Comparison of ENCODE assay signal across 20 cellular contexts in the genomic region with DNA sequence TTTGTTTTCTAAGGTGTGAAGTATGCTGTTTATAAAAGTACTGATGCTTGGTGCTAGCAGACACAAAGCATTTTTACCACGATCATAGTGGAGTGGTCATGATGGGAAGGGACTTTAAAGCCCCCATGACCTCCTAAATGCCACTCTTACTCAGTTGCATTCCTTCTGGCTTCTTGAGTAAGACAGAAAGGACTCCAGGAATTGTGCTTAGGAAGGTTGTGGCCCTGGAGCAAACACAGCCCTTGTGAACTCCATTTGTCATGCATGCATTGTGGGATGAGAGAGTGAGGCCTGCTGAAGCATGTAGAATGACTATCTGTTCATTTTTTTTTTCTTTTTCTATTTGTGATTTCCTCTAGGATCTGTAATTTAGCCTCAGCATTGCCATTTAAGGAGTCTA. TPM values are rescaled to one million over a fixed set of nuclear protein-coding genes. Genes with fewer than 3 reads are reported as not detected.
DNase-seq lines count a peak whose midpoint lies in the region; ATAC-seq, FAIRE-seq and TF ChIP-seq lines count a peak whose summit lies in the region.
"Had no signal": no experiment of that assay in that cellular context is flagged by ENCODE, and none has a peak within 500 bp of the region (broad histone marks: within the 10 kb centered on the region; RNA-seq: fewer than 3 reads in every experiment).

No MANE protein-coding gene starts in this region.

- H4K8ac ChIP-seq in H1 (ENCODE audit: extremely low read depth, insufficient read depth, low read length) (no peak overlapping the region), H9 (replicated peaks; ENCODE audit: insufficient read length, low read depth, low read length) (no peak overlapping the region)

- H3K4me3 ChIP-seq in HUES64 (ENCODE audit: low read length) (no peak overlapping the region), H1 (ENCODE audit: extremely low read depth in 1 of 4, insufficient read depth in 2 of 4, low read depth in 3 of 4, low read length in 4 of 4) (no peak overlapping the region)
- H3K4me3 ChIP-seq: ascending aorta, thyroid gland had no signal

- H3K4me1 Mint-ChIP-seq in H9, result peaks cover 0 to 6% of the 10 kb centered on the region in 2 experiments; a peak in 2 of 4 replicates

- no peaks in the 10 kb centered on the region for H3K9me3 Mint-ChIP-seq in H9

- FAIRE-seq in H1 (lab: Jason Lieb, UNC), result no peak

- H4K5ac ChIP-seq in H1 (ENCODE audit: insufficient read length, low read depth, low read length), result no peak overlapping the region
- H4K5ac ChIP-seq in H9 (ENCODE audit: insufficient read length, low read depth, low read length), result no peak overlapping the region

- no peak for TF ChIP-seq EP300 in H1 (IDR thresholded peaks at IDR 0.05; ENCODE audit: borderline replicate concordance in 1 of 2, low read depth in 2 of 2, low read length in 2 of 2)

- no peak for TF ChIP-seq CTCF in H1 (IDR thresholded peaks at IDR 0.05; ENCODE audit: control extremely low read depth in 1 of 3, insufficient read depth in 1 of 3, low read depth in 1 of 3, low read length in 3 of 3)
- TF ChIP-seq CTCF in H9 (conservative IDR thresholded peaks at IDR 0.05), result no peak

- H3K79me2 ChIP-seq in H1 (ENCODE audit: control insufficient read depth in 1 of 2, insufficient read depth in 2 of 2, low read length in 2 of 2), result no peaks in the 10 kb centered on the region
- no peaks in the 10 kb centered on the region for H3K79me2 ChIP-seq in H9 (ENCODE audit: insufficient read depth, low read length)

- DNase-seq in AG08396 (ENCODE audit: low spot score), result peak; percentile 31
- no peak for DNase-seq in H1 (ENCODE audit: low read depth in 1 of 2, low spot score in 2 of 2)
- DNase-seq in kidney glomerular epithelial cell (lab: John Stamatoyannopoulos, UW), result peak; percentile 84
- no peak for DNase-seq in NCI-H1092 treated with DMSO at 0.1 percent for 48 hours (lab: John Stamatoyannopoulos, UW)
- DNase-seq in H9, result no peak
- DNase-seq: activated CD4-positive, alpha-beta T cell treated with anti-CD3 and anti-CD28 coated beads for 36 hours; activated gamma-delta T cell; Calu3; NCI-H146; SHP77 treated with DMSO at 0.1 percent for 48 hours; stimulated activated CD4-positive, alpha-beta T cell treated with anti-CD3 and anti-CD28 coated beads, Interleukin-4, amount 100 ng/mL, for 24 hours; T-helper 9 cell; thyroid gland had no signal

- H2AFZ ChIP-seq in H1 (ENCODE audit: low read length), result peak overlapping the region; percentile 64; the same call in 1 of the 2 replicates
- no peak overlapping the region for H2AFZ ChIP-seq in H9 (ENCODE audit: low read length)

- no peak overlapping the region for H3K4me3 Mint-ChIP-seq in H9
- H3K4me3 Mint-ChIP-seq: activated CD4-positive, alpha-beta T cell treated with anti-CD3 and anti-CD28 coated beads for 36 hours had no signal

- ATAC-seq in GM19324 (IDR thresholded peaks at IDR 0.05; ENCODE audit: low FRiP score, unreplicated experiment) (no peak), GM18502 (IDR thresholded peaks at IDR 0.05; ENCODE audit: poor library complexity, unreplicated experiment) (no peak)
- ATAC-seq: activated CD4-positive, alpha-beta T cell treated with anti-CD3 and anti-CD28 coated beads for 36 hours; sciatic nerve had no signal

- no peak overlapping the region for H3K56ac ChIP-seq in H1 (replicated peaks; ENCODE audit: insufficient read length, low read depth, low read length)
- no peak overlapping the region for H3K56ac ChIP-seq in H9 (ENCODE audit: insufficient read length, low read depth, low read length)

- no peaks in the 10 kb centered on the region for H3K23me2 ChIP-seq in H1 (ENCODE audit: low read depth, low read length)
- no peaks in the 10 kb centered on the region for H3K23me2 ChIP-seq in H9 (ENCODE audit: insufficient read length, low read depth, low read length, poor library complexity, severe bottlenecking)

- H3K27ac ChIP-seq in HUES64 (ENCODE audit: low read depth, low read length) (peak overlapping the region; percentile 37; the same call in 1 of the 2 replicates), H1 (ENCODE audit: low read depth, low read length) (no peak overlapping the region), H9 (ENCODE audit: insufficient read length, low read depth, low read length) (no peak overlapping the region)
- H3K27ac ChIP-seq: ascending aorta, HL-60, KMS-11, thyroid gland had no signal

- H3K27me3 Mint-ChIP-seq in H9 (ENCODE audit: low read depth), result no peaks in the 10 kb centered on the region
- H3K27me3 Mint-ChIP-seq: activated CD4-positive, alpha-beta T cell treated with anti-CD3 and anti-CD28 coated beads for 36 hours had no signal

- H3K9me3 ChIP-seq in HUES64 (ENCODE audit: insufficient read depth, low read depth, low read length) (no peaks in the 10 kb centered on the region), H1 (ENCODE audit: insufficient read depth in 2 of 2, low read depth in 1 of 2, low read length in 1 of 2) (no peaks in the 10 kb centered on the region), H9 (ENCODE audit: control insufficient read depth, low read depth, low read length) (no peaks in the 10 kb centered on the region)
- H3K9me3 ChIP-seq: ascending aorta, thyroid gland had no signal

- no peak overlapping the region for H2AK5ac ChIP-seq in H1 (ENCODE audit: low read depth, low read length)
- no peak overlapping the region for H2AK5ac ChIP-seq in H9 (ENCODE audit: insufficient read length, low read length)

- WGBS in HUES64, result 71% methylated on average over 1 of the region's 1 CpG
- 100% methylated on average over 1 of the region's 1 CpG; no CpG with 5 or more reads in 1 of the 2 experiments for WGBS in H1 (ENCODE audit: extremely low coverage in 1 of 2, insufficient coverage in 1 of 2, insufficient read length in 1 of 2, insufficient replicate concordance in 2 of 2, low coverage in 1 of 2, low lambda C conversion rate in 2 of 2, missing lambda C conversion rate in 1 of 2), 2 experiments
- WGBS in H9 (ENCODE audit: extremely low coverage, insufficient read length, low lambda C conversion rate), result no CpG with 5 or more reads among the region's 1 CpG

- TF ChIP-seq RAD21 in H1 (IDR thresholded peaks at IDR 0.05 in 1 of 2, conservative IDR thresholded peaks at IDR 0.05 in 1 of 2; ENCODE audit: low read depth in 2 of 2, low read length in 2 of 2), result no peak

- H3K4me2 ChIP-seq in H1 (ENCODE audit: insufficient read depth in 1 of 2, low read depth in 2 of 2, low read length in 2 of 2), result no peak overlapping the region
- H3K4me2 ChIP-seq in H9 (ENCODE audit: insufficient read depth, insufficient read length, low read length), result no peak overlapping the region
- H3K4me2 ChIP-seq: KMS-11 had no signal

- no peak overlapping the region for H4K91ac ChIP-seq in H1 (replicated peaks; ENCODE audit: insufficient read length, low read length)
- no peak overlapping the region for H4K91ac ChIP-seq in H9 (ENCODE audit: insufficient read length, low read depth, low read length)

- POLR2A ChIA-PET in H1 (lab: Charles Lee; ENCODE audit: partially characterized antibody), result no interaction called here

- CTCF ChIA-PET in H1 (lab: Charles Lee; ENCODE audit: partially characterized antibody), result no interaction called here

- no peaks in the 10 kb centered on the region for H4K20me1 ChIP-seq in H1 (replicated peaks in 1 of 2; ENCODE audit: control insufficient read depth in 1 of 2, insufficient read depth in 2 of 2, low read length in 2 of 2)
- no peaks in the 10 kb centered on the region for H4K20me1 ChIP-seq in H9 (ENCODE audit: control insufficient read depth, insufficient read depth, insufficient read length)

- H3K18ac ChIP-seq in H1 (ENCODE audit: extremely low read depth, low read length), result no peak overlapping the region
- H3K18ac ChIP-seq in H9 (ENCODE audit: insufficient read length, low read depth, low read length), result no peak overlapping the region

- H2BK5ac ChIP-seq in H1 (ENCODE audit: low read depth, low read length), result no peak overlapping the region
- H2BK5ac ChIP-seq in H9 (ENCODE audit: insufficient read length, low read length), result no peak overlapping the region

- H3K27me3 ChIP-seq in HUES64 (ENCODE audit: insufficient read depth, low read length) (no peaks in the 10 kb centered on the region), H1 (replicated peaks in 1 of 4; ENCODE audit: control insufficient read depth in 3 of 4, extremely low read depth in 1 of 4, insufficient read depth in 3 of 4, low read length in 3 of 4) (no peaks in the 10 kb centered on the region), H9 (ENCODE audit: insufficient read depth, low read length) (no peaks in the 10 kb centered on the region)
- H3K27me3 ChIP-seq: ascending aorta, thyroid gland had no signal

- no peak overlapping the region for H2BK12ac ChIP-seq in H1 (ENCODE audit: low read depth, low read length)
- H2BK12ac ChIP-seq in H9 (ENCODE audit: insufficient read length, low read depth, low read length), result no peak overlapping the region

- H3K4ac ChIP-seq in H1 (replicated peaks; ENCODE audit: insufficient read length, low read depth, low read length), result no peak overlapping the region
- H3K4ac ChIP-seq in H9 (ENCODE audit: low read depth, low read length), result no peak overlapping the region

- H3K79me1 ChIP-seq in H1 (ENCODE audit: low read depth, low read length), result no peaks in the 10 kb centered on the region
- no peaks in the 10 kb centered on the region for H3K79me1 ChIP-seq in H9 (ENCODE audit: insufficient read depth, low read depth, low read length, poor library complexity, severe bottlenecking)

- no peak overlapping the region for H3K14ac ChIP-seq in H1 (ENCODE audit: insufficient read length)
- no peak overlapping the region for H3K14ac ChIP-seq in H9 (ENCODE audit: insufficient read depth, low read length)

- no peak for TF ChIP-seq POLR2A in H1 (IDR thresholded peaks at IDR 0.05; ENCODE audit: control extremely low read depth in 1 of 2, low read depth in 2 of 2, low read length in 2 of 2)

- no peak overlapping the region for H3T11ph ChIP-seq in H9 (ENCODE audit: low read length)

- H3K4me1 ChIP-seq in HUES64 (ENCODE audit: insufficient read depth, low read length) (peaks cover 3% of the 10 kb centered on the region; the same call in 1 of the 2 replicates), H1 (replicated peaks in 1 of 4; ENCODE audit: control insufficient read depth in 3 of 4, insufficient read depth in 4 of 4, low read length in 3 of 4) (no peaks in the 10 kb centered on the region), H9 (ENCODE audit: insufficient read depth, low read length) (no peaks in the 10 kb centered on the region)
- H3K4me1 ChIP-seq: ascending aorta, thyroid gland had no signal

- H3K36me3 Mint-ChIP-seq in H9 (ENCODE audit: insufficient read depth in 1 of 3, low read depth in 3 of 3), result no peaks in the 10 kb centered on the region

- H2BK20ac ChIP-seq in H1 (ENCODE audit: low read length), result no peak overlapping the region
- no peak overlapping the region for H2BK20ac ChIP-seq in H9 (ENCODE audit: low read depth, low read length, poor library complexity, severe bottlenecking)

- H3K27ac Mint-ChIP-seq in H9, result no peak overlapping the region
- H3K27ac Mint-ChIP-seq: activated CD4-positive, alpha-beta T cell treated with anti-CD3 and anti-CD28 coated beads for 36 hours had no signal

- H3K36me3 ChIP-seq in HUES64 (ENCODE audit: insufficient read depth, low read length) (no peaks in the 10 kb centered on the region), H1 (ENCODE audit: control insufficient read depth in 2 of 4, insufficient read depth in 4 of 4, low read length in 3 of 4) (no peaks in the 10 kb centered on the region)
- H3K36me3 ChIP-seq: ascending aorta, thyroid gland had no signal

- H3K9ac ChIP-seq in HUES64 (ENCODE audit: low read depth, low read length) (no peak overlapping the region), H1 (replicated peaks in 1 of 4; ENCODE audit: extremely low read depth in 1 of 4, low read depth in 3 of 4, low read length in 3 of 4) (no peak overlapping the region), H9 (ENCODE audit: extremely low read depth, insufficient read length, low read length) (no peak overlapping the region)
- H3K9ac ChIP-seq: KMS-11 had no signal

- no peak overlapping the region for H2BK15ac ChIP-seq in H1 (ENCODE audit: low read length)
- no peak overlapping the region for H2BK15ac ChIP-seq in H9 (ENCODE audit: low read depth, low read length)

- H3K23ac ChIP-seq in H1 (ENCODE audit: insufficient read length) (no peak overlapping the region), H9 (ENCODE audit: insufficient read length, low read depth, low read length) (no peak overlapping the region)

- no peak overlapping the region for H2BK120ac ChIP-seq in H1 (replicated peaks; ENCODE audit: low read depth, low read length)
- H2BK120ac ChIP-seq in H9 (ENCODE audit: low read depth, low read length, poor library complexity, severe bottlenecking), result no peak overlapping the region

RNA-seq across cellular contexts. Expression of a gene that starts 34.2 kb away (rescaled TPM):
- 1.4 TPM for polyA plus RNA-seq in HUES64 (2013, experiment 1 of 2)
- polyA plus RNA-seq in HUES64 (2013, experiment 2 of 2), result 1.8 TPM
- total RNA-seq in H1 (2021; fragmentation: NEBNext Ultra II Directional; extraction: Animal tissue kit (Norgen Biotek cat#: 25700)), result 5.2 and 7.1 TPM in 2 replicates
- 2.0 and 2.1 TPM in 2 replicates for polyA plus RNA-seq in H1 (2011; rRNA removed)
- polyA plus RNA-seq in H1 (2011; cell fraction: cytosol; rRNA removed), result 3.8 TPM
- 1.6 TPM for polyA plus RNA-seq in H1 (2011; cell fraction: nucleus; rRNA removed)
- polyA plus RNA-seq in H1 (2012, experiment 1 of 2), result 2.8 to 11.9 TPM (median 3.8 TPM) in 4 replicates
- 1.7 TPM for polyA plus RNA-seq in H1 (2012, experiment 2 of 2)
- polyA plus RNA-seq in H1 (2013, experiment 1 of 2), result 4.8 TPM
- polyA plus RNA-seq in H1 (2013, experiment 2 of 2), result 3.2 TPM
- polyA minus RNA-seq in H1 (2011; rRNA and poly(A)+ RNA removed), result 2.4 and 2.6 TPM in 2 replicates
- polyA minus RNA-seq in H1 (2011; cell fraction: cytosol; rRNA and poly(A)+ RNA removed), result 6.5 TPM
- polyA minus RNA-seq in H1 (2011; cell fraction: nucleus; rRNA and poly(A)+ RNA removed), result 5.3 TPM
- 2.5 and 2.6 TPM in 2 replicates for total RNA-seq in H9 (2021)
- total RNA-seq: ascending aorta, Calu3 had no signal

Comparison
In these comparisons a context has a peak if more than half of its experiments do, and no peak if none do; other contexts are left out.
1. DNase-seq: peak in AG08396 (single experiment) and kidney glomerular epithelial cell (single experiment); none in H1 (0 of 2), NCI-H1092 treated with DMSO at 0.1 percent for 48 hours (single experiment) and H9 (single experiment).